In genomic region chr19:19032420-19033175, GRCh38 we compare ENCODE assay signal across 8 cellular contexts. TPM values are rescaled to one million over a fixed set of nuclear protein-coding genes. Genes with fewer than 3 reads are reported as not detected.
DNase-seq lines count a peak whose midpoint lies in the region; ATAC-seq and TF ChIP-seq lines count a peak whose summit lies in the region.

No MANE protein-coding gene starts in this region.

- TF ChIP-seq CTCF in OCI-LY3 (IDR thresholded peaks at IDR 0.05; ENCODE audit: low read depth, low read length), result peak; percentile 9; the same call in 1 of the 2 replicates
- TF ChIP-seq CTCF in esophagus squamous epithelium (IDR thresholded peaks at IDR 0.05), result no peak

- H3K9me3 ChIP-seq in OCI-LY3 (ENCODE audit: insufficient read depth, low read length) (no peaks in the 10 kb centered on the region), esophagus squamous epithelium (no peaks in the 10 kb centered on the region), muscle layer of duodenum (ENCODE audit: control insufficient read depth in 1 of 2, low read length in 2 of 2) (no peaks in the 10 kb centered on the region)

- WGBS in esophagus squamous epithelium, 2 donors, result 7 to 9% methylated on average over 18 to 19 of the region's 31 CpGs

- H3K27me3 ChIP-seq in OCI-LY3 (ENCODE audit: low read depth, low read length) (no peaks in the 10 kb centered on the region), esophagus squamous epithelium (no peaks in the 10 kb centered on the region), muscle layer of duodenum (ENCODE audit: low read depth, low read length) (no peaks in the 10 kb centered on the region)

- H3K4me1 ChIP-seq in OCI-LY3 (ENCODE audit: low read length) (peaks cover 8% of the 10 kb centered on the region; the same call in 1 of the 2 replicates), esophagus squamous epithelium (peaks cover 18 to 44% (median 21%) of the 10 kb centered on the region in 3 donors), muscle layer of duodenum (ENCODE audit: control insufficient read depth in 1 of 2, insufficient read depth in 2 of 2, low read length in 2 of 2) (peaks cover 0 to 20% of the 10 kb centered on the region in 2 donors)

- TF ChIP-seq POLR2A in esophagus squamous epithelium (IDR thresholded peaks at IDR 0.05), result no peak

- intact Hi-C loops in esophagus squamous epithelium (cut with DNase I), result no loop called here

- H2AFZ ChIP-seq in OCI-LY3 (ENCODE audit: low read depth, low read length), result no peak overlapping the region

- H3K9ac ChIP-seq in OCI-LY3 (ENCODE audit: low read length), result peak overlapping the region; percentile 93

- peak; percentile 2 for ATAC-seq in GM19324 (IDR thresholded peaks at IDR 0.05; ENCODE audit: low FRiP score, unreplicated experiment)

- H3K4me3 ChIP-seq in OCI-LY3 (ENCODE audit: low read length) (peak overlapping the region; percentile 87), esophagus squamous epithelium (peak overlapping the region; percentile 79 to 99 (median 88)), muscle layer of duodenum (ENCODE audit: low read depth in 1 of 2, low read length in 2 of 2) (peak overlapping the region; percentile 83 to 91)

- peak overlapping the region; percentile 77 for H3K27ac ChIP-seq in OCI-LY3 (ENCODE audit: low read length)
- peak overlapping the region; percentile 88 to 99 (median 97) for H3K27ac ChIP-seq in esophagus squamous epithelium
- H3K27ac ChIP-seq in muscle layer of duodenum (ENCODE audit: low read length), result peak overlapping the region; percentile 45

- H3K36me3 ChIP-seq in OCI-LY3 (replicated peaks; ENCODE audit: low read depth, low read length) (peaks cover 38% of the 10 kb centered on the region), esophagus squamous epithelium (peaks cover 10 to 40% (median 26%) of the 10 kb centered on the region in 3 donors), muscle layer of duodenum (ENCODE audit: control insufficient read depth in 1 of 2, insufficient read depth in 2 of 2, low read length in 2 of 2) (peaks cover 10 to 19% of the 10 kb centered on the region in 2 donors)

- peak overlapping the region; percentile 78 for H3K4me2 ChIP-seq in OCI-LY3 (ENCODE audit: low read length)

- DNase-seq in AML-193 (lab: John Stamatoyannopoulos, UW), result peak; percentile 89 to 90
- peak; percentile 5 for DNase-seq in HS-27A (ENCODE audit: low read depth)
- peak; percentile 82 for DNase-seq in activated T-cell treated with anti-CD3 and anti-CD28 coated beads for 48 hours (ENCODE audit: low read depth)
- DNase-seq in esophagus squamous epithelium (lab: John Stamatoyannopoulos, UW), result no peak
- DNase-seq in stimulated activated CD8-positive, alpha-beta memory T cell treated with anti-CD3 and anti-CD28 coated beads, Interleukin-7, amount 100 ng/mL, for 1 hour (ENCODE audit: low read depth in 2 of 2), result peak; percentile 51 to 53

- H4K20me1 ChIP-seq in OCI-LY3 (ENCODE audit: insufficient read depth, low read length), result peaks cover 15% of the 10 kb centered on the region

- H3K79me2 ChIP-seq in OCI-LY3 (ENCODE audit: low read length), result peaks cover 91% of the 10 kb centered on the region

RNA-seq across cellular contexts. Expression of gene SUGP2, which starts 0.7 kb away (rescaled TPM):
- total RNA-seq in esophagus squamous epithelium, result 10 to 100 TPM; 16.7 to 36.2 (median 21.5) TPM

RNA-seq across cellular contexts. Expression of gene ARMC6, which starts 0.8 kb away (rescaled TPM):
- 10 to 100 TPM; 28.3 to 32.0 (median 28.7) TPM for total RNA-seq in esophagus squamous epithelium

RNA-seq across cellular contexts. Expression of gene SLC25A42, which starts 31.2 kb away (rescaled TPM):
- 1 to 10 TPM; 1.7 to 3.8 (median 3.3) TPM for total RNA-seq in esophagus squamous epithelium

Comparison
In these comparisons a context has a peak if more than half of its experiments do, and no peak if none do; other contexts are left out.
1. H3K27ac ChIP-seq: peak in every context shown above with its lines; median percentile 97 in esophagus squamous epithelium; 77 in OCI-LY3; 45 in muscle layer of duodenum.